ENCODE assay signal across 26 cellular contexts in the genomic region with DNA sequence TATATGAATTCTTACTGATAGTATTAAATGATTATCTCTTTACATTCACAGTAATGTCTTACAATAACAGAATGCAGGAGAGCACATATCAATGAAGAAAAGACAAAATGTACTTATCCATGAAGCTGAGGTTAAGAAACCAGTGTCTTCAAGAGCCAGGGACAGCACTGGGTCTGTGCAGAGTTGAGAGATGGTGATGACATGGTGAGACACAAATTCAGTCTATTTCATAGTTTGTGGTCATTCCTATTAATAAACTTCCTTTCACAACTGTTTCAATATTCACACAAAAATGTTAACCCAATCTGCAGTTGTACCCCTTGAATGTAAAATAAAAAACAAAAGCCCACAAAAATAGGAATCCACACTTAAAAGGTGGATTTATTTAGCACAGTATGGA. TPM values are rescaled to one million over a fixed set of nuclear protein-coding genes. Genes with fewer than 3 reads are reported as not detected.
A peak's percentile ranks its signal among the peaks of the same experiment; 100 is the strongest.
DNase-seq lines count a peak whose midpoint lies in the region; TF ChIP-seq lines count a peak whose summit lies in the region.
"Had no signal": no experiment of that assay in that cellular context is flagged by ENCODE, and none has a peak within 500 bp of the region (broad histone marks: within the 10 kb centered on the region; RNA-seq: fewer than 3 reads in every experiment).

No MANE protein-coding gene starts in this region.

- peaks cover 12% of the 10 kb centered on the region for H4K20me1 ChIP-seq in smooth muscle cell (ENCODE audit: low read depth)

- peak overlapping the region; percentile 76 for H3K27ac ChIP-seq in smooth muscle cell (ENCODE audit: low read depth)
- H3K27ac ChIP-seq: Peyer's patch, spleen, upper lobe of right lung had no signal

- no peak overlapping the region for H3K9ac ChIP-seq in smooth muscle cell (ENCODE audit: low read depth)

- H3K4me1 ChIP-seq in smooth muscle cell (ENCODE audit: low read depth) = peaks cover 15% of the 10 kb centered on the region
- H3K4me1 ChIP-seq: Peyer's patch had no signal

- no peaks in the 10 kb centered on the region for H3K9me3 ChIP-seq in smooth muscle cell (replicated peaks; ENCODE audit: low read depth)
- H3K9me3 ChIP-seq: esophagus muscularis mucosa, Peyer's patch, spleen, upper lobe of right lung had no signal

- no peaks in the 10 kb centered on the region for H3K36me3 ChIP-seq in smooth muscle cell (ENCODE audit: low read depth)
- H3K36me3 ChIP-seq: Peyer's patch, upper lobe of right lung had no signal

- peak; percentile 45 for DNase-seq in AG10803 (ENCODE audit: low read depth)
- peak; percentile 34 for DNase-seq in OCI-M1 (lab: John Stamatoyannopoulos, UW)
- peak; percentile 36 for DNase-seq in fibroblast of mammary gland (ENCODE audit: low read depth)
- no peak for DNase-seq in smooth muscle cell (lab: John Stamatoyannopoulos, UW; ENCODE audit: unreplicated experiment)
- no peak for DNase-seq in NCI-H2171 treated with DMSO at 0.1 percent for 48 hours (lab: John Stamatoyannopoulos, UW)
- no peak for DNase-seq in midbrain (lab: John Stamatoyannopoulos, UW)
- no peak for DNase-seq in DMS79 (lab: John Stamatoyannopoulos, UW)
- no peak for DNase-seq in NCI-H82 (lab: John Stamatoyannopoulos, UW)
- DNase-seq: activated CD4-positive, alpha-beta T cell treated with anti-CD3 and anti-CD28 coated beads, Interleukin-2, amount 50 U/mL, for 4 hours; activated naive CD4-positive, alpha-beta T cell; activated naive CD8-positive, alpha-beta T cell treated with anti-CD3 and anti-CD28 coated beads, Interleukin-2, amount 50 U/mL, for 24 hours; activated T-cell treated with anti-CD3 and anti-CD28 coated beads, Interleukin-2, amount 50 U/mL, for 48 hours; CD4-positive, alpha-beta T cell; GOT3; KBM-7; NCI-H1105 treated with DMSO at 0.1 percent for 48 hours; NCI-H2029; NCI-H2227 treated with DMSO at 0.1 percent for 48 hours; NCI-H526 treated with DMSO at 0.1 percent for 48 hours; Peyer's patch; SHP77; spleen; stimulated activated CD4-positive, alpha-beta T cell treated with anti-CD3 and anti-CD28 coated beads, Interleukin-2, amount 100 ng/mL, for 48 hours; T-helper 17 cell; upper lobe of right lung had no signal

- H3K4me2 ChIP-seq in smooth muscle cell = no peak overlapping the region

- H3K27me3 ChIP-seq in smooth muscle cell (ENCODE audit: low read depth) = no peaks in the 10 kb centered on the region
- H3K27me3 ChIP-seq: esophagus muscularis mucosa, Peyer's patch, upper lobe of right lung had no signal

- H3F3A ChIP-seq in smooth muscle cell (ENCODE audit: low read depth) = peaks cover 3% of the 10 kb centered on the region

- H3K4me3 ChIP-seq in AG10803 (ENCODE audit: low read length) = no peak overlapping the region
- no peak overlapping the region for H3K4me3 ChIP-seq in fibroblast of mammary gland (ENCODE audit: control insufficient read depth, low read depth, low read length)
- no peak overlapping the region for H3K4me3 ChIP-seq in smooth muscle cell
- H3K4me3 ChIP-seq: esophagus muscularis mucosa, Peyer's patch, spleen, upper lobe of right lung had no signal

- H3K79me2 ChIP-seq in smooth muscle cell (ENCODE audit: low read depth) = peaks cover 36% of the 10 kb centered on the region

- H2AFZ ChIP-seq in smooth muscle cell (ENCODE audit: low read depth) = no peak overlapping the region

- TF ChIP-seq CTCF in AG10803 (conservative IDR thresholded peaks at IDR 0.05; ENCODE audit: low read length) = no peak
- TF ChIP-seq CTCF in fibroblast of mammary gland (conservative IDR thresholded peaks at IDR 0.05; ENCODE audit: control insufficient read depth, insufficient read depth, low read depth, low read length) = no peak
- TF ChIP-seq CTCF in smooth muscle cell (IDR thresholded peaks at IDR 0.05; ENCODE audit: borderline replicate concordance, insufficient read depth, poor library complexity, severe bottlenecking) = no peak

RNA-seq across cellular contexts. Expression of a gene that starts 5.3 kb away (rescaled TPM):
- total RNA-seq in smooth muscle cell = 9.1 and 10.7 TPM in 2 replicates
- 3.4 and 5.7 TPM in 2 replicates for polyA plus RNA-seq in smooth muscle cell
- total RNA-seq: CD4-positive, alpha-beta T cell had no signal

Comparison
In these comparisons a context has a peak if more than half of its experiments do, and no peak if none do; other contexts are left out.
1. DNase-seq: peak in AG10803 (single experiment), OCI-M1 (single experiment) and fibroblast of mammary gland (single experiment); none in smooth muscle cell (single experiment), NCI-H2171 treated with DMSO at 0.1 percent for 48 hours (single experiment), midbrain (single experiment), DMS79 (single experiment) and NCI-H82 (single experiment).